In the genomic region with DNA sequence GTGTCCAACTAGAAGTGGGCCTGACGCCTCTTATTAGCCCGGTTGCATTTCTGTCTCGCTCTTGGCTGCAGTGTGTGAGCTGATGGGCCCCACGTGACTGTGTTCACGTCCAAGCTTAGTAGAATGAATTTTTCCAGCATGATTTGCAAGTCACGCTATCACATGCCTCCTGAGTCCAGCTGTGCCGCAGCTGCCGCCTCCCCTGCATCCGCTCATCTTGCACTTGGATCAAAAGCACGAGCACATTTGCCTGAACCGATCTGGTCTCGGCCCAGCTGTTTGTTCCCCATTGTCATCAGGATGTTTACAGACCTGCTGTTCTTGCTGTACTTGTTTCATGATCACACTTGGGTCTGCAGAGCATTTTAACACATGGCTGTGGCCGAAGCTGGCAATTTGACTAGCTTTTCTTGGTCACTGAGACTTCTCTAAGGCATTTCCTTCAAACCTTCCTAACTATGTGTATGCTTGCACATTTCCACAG, we compare ENCODE assay signal across 9 cellular contexts.
DNase-seq lines count a peak whose midpoint lies in the region; ATAC-seq and TF ChIP-seq lines count a peak whose summit lies in the region.
"Had no signal": no experiment of that assay in that cellular context is flagged by ENCODE, and none has a peak within 500 bp of the region (broad histone marks: within the 10 kb centered on the region; RNA-seq: fewer than 3 reads in every experiment).

No MANE protein-coding gene starts in this region.

- no peaks in the 10 kb centered on the region for H3K9me3 ChIP-seq in skeletal muscle satellite cell (replicated peaks; ENCODE audit: low read length)
- no peaks in the 10 kb centered on the region for H3K9me3 ChIP-seq in effector memory CD4-positive, alpha-beta T cell (ENCODE audit: control insufficient read depth, low read length)

- H3K4me2 ChIP-seq in skeletal muscle satellite cell (ENCODE audit: low read length) = peak overlapping the region; percentile 20

- no peak for TF ChIP-seq CTCF in astrocyte of the cerebellum (IDR thresholded peaks at IDR 0.05; ENCODE audit: low read depth, low read length, missing control alignments)

- no peak overlapping the region for H3K27ac ChIP-seq in effector memory CD4-positive, alpha-beta T cell (ENCODE audit: insufficient read depth, low read length, poor library complexity, severe bottlenecking)

- in situ Hi-C loops in astrocyte of the cerebellum (cut with HindIII; ENCODE audit: low sequenced_read_pairs) = no loop called here

- H3K9ac ChIP-seq in skeletal muscle satellite cell (ENCODE audit: low read depth, low read length) = no peak overlapping the region

- no peaks in the 10 kb centered on the region for H3K27me3 ChIP-seq in skeletal muscle satellite cell (ENCODE audit: control insufficient read depth, insufficient read depth, low read length)
- H3K27me3 ChIP-seq in effector memory CD4-positive, alpha-beta T cell (replicated peaks; ENCODE audit: control insufficient read depth, insufficient read depth, low read length, poor library complexity, severe bottlenecking) = no peaks in the 10 kb centered on the region

- H3K36me3 ChIP-seq in skeletal muscle satellite cell (ENCODE audit: insufficient read depth, low read length) = no peaks in the 10 kb centered on the region
- no peaks in the 10 kb centered on the region for H3K36me3 ChIP-seq in effector memory CD4-positive, alpha-beta T cell (ENCODE audit: control insufficient read depth, insufficient read depth, low read length)

- no peak overlapping the region for H3K4me3 ChIP-seq in astrocyte of the cerebellum (ENCODE audit: low read depth, low read length)
- no peak overlapping the region for H3K4me3 ChIP-seq in skeletal muscle satellite cell (ENCODE audit: low read length)
- H3K4me3 ChIP-seq in effector memory CD4-positive, alpha-beta T cell (ENCODE audit: insufficient read depth, low read depth, low read length, poor library complexity, severe bottlenecking) = no peak overlapping the region

- H3K4me1 ChIP-seq in skeletal muscle satellite cell (ENCODE audit: control insufficient read depth, insufficient read depth, low read length) = peaks cover 15% of the 10 kb centered on the region
- no peaks in the 10 kb centered on the region for H3K4me1 ChIP-seq in effector memory CD4-positive, alpha-beta T cell (ENCODE audit: control insufficient read depth, insufficient read depth, low read length, poor library complexity, severe bottlenecking)

- ATAC-seq in GM19025 (IDR thresholded peaks at IDR 0.05; ENCODE audit: low read depth, unreplicated experiment) (peak; percentile 53), GM18909 (IDR thresholded peaks at IDR 0.05; ENCODE audit: poor library complexity, unreplicated experiment) (no peak), GM18861 (IDR thresholded peaks at IDR 0.05; ENCODE audit: unreplicated experiment) (no peak)

- DNase-seq in astrocyte of the cerebellum (ENCODE audit: low read depth) = peak; percentile 54
- DNase-seq in hippocampal formation (lab: John Stamatoyannopoulos, UW) = peak; percentile 76 to 78
- DNase-seq in effector memory CD4-positive, alpha-beta T cell = no peak
- DNase-seq in KG1 (lab: John Stamatoyannopoulos, UW) = no peak
- DNase-seq: activated CD4-positive, CD25-positive, alpha-beta regulatory T cell had no signal

Comparison
In these comparisons a context has a peak if more than half of its experiments do, and no peak if none do; other contexts are left out.
1. DNase-seq: peak in astrocyte of the cerebellum (single experiment) and hippocampal formation (2 of 2); none in effector memory CD4-positive, alpha-beta T cell (0 of 3) and KG1 (single experiment).